In the genomic region with DNA sequence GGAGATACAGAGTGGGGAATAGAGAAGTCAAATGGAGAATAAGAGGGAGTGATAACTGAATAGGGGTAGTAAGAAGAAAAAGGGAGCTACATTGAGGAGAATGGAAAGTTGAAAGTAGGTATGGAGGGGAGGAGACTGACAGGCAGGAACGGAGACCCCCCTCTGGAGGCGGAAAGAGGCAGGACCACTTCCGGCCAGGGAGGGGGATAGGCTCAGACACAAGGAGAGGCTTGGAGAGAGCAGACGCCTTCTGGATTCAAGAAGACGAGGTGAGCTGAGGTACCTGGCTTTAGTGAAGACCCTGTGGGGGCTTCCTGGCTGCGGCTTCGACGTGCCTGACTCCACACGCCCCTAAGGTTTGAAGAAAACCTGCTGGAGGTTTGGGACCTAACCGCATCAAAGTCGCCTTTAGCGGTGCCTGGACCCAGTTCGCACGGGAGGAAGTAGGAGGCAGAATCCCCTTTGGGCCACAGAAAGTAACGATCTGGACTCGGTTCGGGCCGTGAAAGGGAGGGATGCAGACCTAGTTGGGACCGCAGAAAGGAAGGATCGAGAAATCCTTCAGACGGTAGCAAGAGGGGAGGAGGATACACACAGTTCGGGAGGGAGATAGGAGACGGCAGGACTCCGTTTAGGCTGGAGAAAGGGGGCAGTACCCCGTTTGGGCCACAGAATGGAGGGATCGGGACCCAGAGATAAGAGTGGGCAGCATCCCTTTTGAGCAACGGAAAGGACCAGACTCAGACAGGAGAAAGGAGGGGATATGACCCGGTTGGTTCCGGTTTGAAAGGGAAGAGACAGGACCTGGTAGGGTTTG, we compare ENCODE assay signal across 8 cellular contexts. TPM values are rescaled to one million over a fixed set of nuclear protein-coding genes. Genes with fewer than 3 reads are reported as not detected.
A peak's percentile ranks its signal among the peaks of the same experiment; 100 is the strongest.
DNase-seq lines count a peak whose midpoint lies in the region; ATAC-seq and TF ChIP-seq lines count a peak whose summit lies in the region.

A gene with protein sequence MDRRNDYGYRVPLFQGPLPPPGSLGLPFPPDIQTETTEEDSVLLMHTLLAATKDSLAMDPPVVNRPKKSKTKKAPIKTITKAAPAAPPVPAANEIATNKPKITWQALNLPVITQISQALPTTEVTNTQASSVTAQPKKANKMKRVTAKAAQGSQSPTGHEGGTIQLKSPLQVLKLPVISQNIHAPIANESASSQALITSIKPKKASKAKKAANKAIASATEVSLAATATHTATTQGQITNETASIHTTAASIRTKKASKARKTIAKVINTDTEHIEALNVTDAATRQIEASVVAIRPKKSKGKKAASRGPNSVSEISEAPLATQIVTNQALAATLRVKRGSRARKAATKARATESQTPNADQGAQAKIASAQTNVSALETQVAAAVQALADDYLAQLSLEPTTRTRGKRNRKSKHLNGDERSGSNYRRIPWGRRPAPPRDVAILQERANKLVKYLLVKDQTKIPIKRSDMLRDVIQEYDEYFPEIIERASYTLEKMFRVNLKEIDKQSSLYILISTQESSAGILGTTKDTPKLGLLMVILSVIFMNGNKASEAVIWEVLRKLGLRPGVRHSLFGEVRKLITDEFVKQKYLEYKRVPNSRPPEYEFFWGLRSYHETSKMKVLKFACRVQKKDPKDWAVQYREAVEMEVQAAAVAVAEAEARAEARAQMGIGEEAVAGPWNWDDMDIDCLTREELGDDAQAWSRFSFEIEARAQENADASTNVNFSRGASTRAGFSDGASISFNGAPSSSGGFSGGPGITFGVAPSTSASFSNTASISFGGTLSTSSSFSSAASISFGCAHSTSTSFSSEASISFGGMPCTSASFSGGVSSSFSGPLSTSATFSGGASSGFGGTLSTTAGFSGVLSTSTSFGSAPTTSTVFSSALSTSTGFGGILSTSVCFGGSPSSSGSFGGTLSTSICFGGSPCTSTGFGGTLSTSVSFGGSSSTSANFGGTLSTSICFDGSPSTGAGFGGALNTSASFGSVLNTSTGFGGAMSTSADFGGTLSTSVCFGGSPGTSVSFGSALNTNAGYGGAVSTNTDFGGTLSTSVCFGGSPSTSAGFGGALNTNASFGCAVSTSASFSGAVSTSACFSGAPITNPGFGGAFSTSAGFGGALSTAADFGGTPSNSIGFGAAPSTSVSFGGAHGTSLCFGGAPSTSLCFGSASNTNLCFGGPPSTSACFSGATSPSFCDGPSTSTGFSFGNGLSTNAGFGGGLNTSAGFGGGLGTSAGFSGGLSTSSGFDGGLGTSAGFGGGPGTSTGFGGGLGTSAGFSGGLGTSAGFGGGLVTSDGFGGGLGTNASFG (N-terminal part only) (plus strand): TSS at position 215 of the 817 bp plus-strand sequence. CDS start 1,423 bp downstream, outside the sequence.

- H3K4me3 Mint-ChIP-seq in HFFc6 (peak within 1 kb of the TSS; percentile 95), nephron progenitor cell (peak within 1 kb of the TSS; percentile 97)

- H3K4me1 Mint-ChIP-seq in HFFc6 (ENCODE audit: low read depth) (peaks cover 6% of the 10 kb centered on the region), nephron progenitor cell (peaks cover 8% of the 10 kb centered on the region)

- no peak for ATAC-seq in GM21737 (IDR thresholded peaks at IDR 0.05; ENCODE audit: unreplicated experiment)

- peak within 1 kb of the TSS; percentile 23 to 67 (median 47) for H3K4me3 ChIP-seq in esophagus squamous epithelium

- no peaks in the 10 kb centered on the region for H3K9me3 ChIP-seq in esophagus squamous epithelium

- 0 to 47% methylated on average over 12 to 21 of the region's 29 CpGs for WGBS in esophagus squamous epithelium, 2 donors

- peak within 1 kb of the TSS; percentile 71 for H3K27ac Mint-ChIP-seq in HFFc6
- peak within 1 kb of the TSS; percentile 89 for H3K27ac Mint-ChIP-seq in nephron progenitor cell

- H3K36me3 Mint-ChIP-seq in HFFc6 (ENCODE audit: low read depth) (peaks cover 8% of the 10 kb centered on the region; the same call in 1 of the 2 replicates), nephron progenitor cell (ENCODE audit: low read depth) (peaks cover 12% of the 10 kb centered on the region)

- TF ChIP-seq CTCF in HFFc6 (IDR thresholded peaks at IDR 0.05) = peak; percentile 22; the same call in 1 of the 2 replicates
- no peak for TF ChIP-seq CTCF in esophagus squamous epithelium (IDR thresholded peaks at IDR 0.05)
- peak; percentile 27 for TF ChIP-seq CTCF in nephron progenitor cell (IDR thresholded peaks at IDR 0.05)

- peak within 1 kb of the TSS in 3 of 4 donors; percentile 33 to 44 (median 34) for H3K27ac ChIP-seq in esophagus squamous epithelium

- H3K9me3 Mint-ChIP-seq in HFFc6 (no peaks in the 10 kb centered on the region), nephron progenitor cell (peaks cover 67% of the 10 kb centered on the region)

- H3K36me3 ChIP-seq in esophagus squamous epithelium = no peaks in the 10 kb centered on the region

- H3K27me3 Mint-ChIP-seq in HFFc6 (ENCODE audit: insufficient read depth) (peaks cover 3% of the 10 kb centered on the region), nephron progenitor cell (ENCODE audit: low read depth, poor library complexity) (no peaks in the 10 kb centered on the region)

- DNase-seq in D341Med (ENCODE audit: low spot score) (peak; percentile 61), HFFc6 (no peak), SK-N-DZ (ENCODE audit: low spot score) (peak; percentile 64), esophagus squamous epithelium (lab: John Stamatoyannopoulos, UW) (no peak), nephron progenitor cell (peak; percentile 56), NOMO-1 (lab: John Stamatoyannopoulos, UW; ENCODE audit: unreplicated experiment in 2 of 2) (no peak), HUDEP-2 (lab: John Stamatoyannopoulos, UW; ENCODE audit: unreplicated experiment in 76 of 76) (no peak)

- H3K27me3 ChIP-seq in esophagus squamous epithelium = no peaks in the 10 kb centered on the region

- H3K4me1 ChIP-seq in esophagus squamous epithelium = peaks cover 0 to 7% (median 0%) of the 10 kb centered on the region in 3 donors

- TF ChIP-seq POLR2A in esophagus squamous epithelium (IDR thresholded peaks at IDR 0.05) = no peak

- intact Hi-C loops in esophagus squamous epithelium (cut with DNase I) = no loop called here

RNA-seq across cellular contexts. Expression of the gene that starts here (rescaled TPM):
- total RNA-seq in HFFc6 (2021; fragmentation: NEBNext Ultra II Directional; extraction: Animal tissue kit (Norgen Biotek cat#: 25700)) = 10 to 100 TPM; 13.3 to 20.0 (median 18.4) TPM
- polyA plus RNA-seq in SK-N-DZ (2014; cell fraction: cytosol; rRNA removed) = 54.3 and 58.9 TPM in 2 replicates
- 196 and 200 TPM in 2 replicates for polyA plus RNA-seq in SK-N-DZ (2014; cell fraction: nucleus; rRNA removed)
- 10 to 100 TPM in 1 of 4 donors, 1 to 10 TPM in 2, under 1 TPM in 1; 0.70 to 44.4 (median 6.1) TPM for total RNA-seq in esophagus squamous epithelium

Comparison
In these comparisons a context has a peak if more than half of its experiments do, and no peak if none do; other contexts are left out.
1. DNase-seq: peak in D341Med (single experiment), SK-N-DZ (single experiment) and nephron progenitor cell (single experiment); none in HFFc6 (single experiment), esophagus squamous epithelium (single experiment), NOMO-1 (0 of 2) and HUDEP-2 (0 of 76).
2. CTCF ChIP-seq: peak in HFFc6 (single experiment) and nephron progenitor cell (single experiment); none in esophagus squamous epithelium (0 of 6).